9 cellular contexts compared by ENCODE assay signal in genomic region chr19:39363909-39364457, GRCh38. TPM values are rescaled to one million over a fixed set of nuclear protein-coding genes. Genes with fewer than 3 reads are reported as not detected.
DNase-seq lines count a peak whose midpoint lies in the region; ATAC-seq and TF ChIP-seq lines count a peak whose summit lies in the region.
"Had no signal": no experiment of that assay in that cellular context is flagged by ENCODE, and none has a peak within 500 bp of the region (broad histone marks: within the 10 kb centered on the region; RNA-seq: fewer than 3 reads in every experiment).

No MANE protein-coding gene starts in this region.

- intact Hi-C loops in A673 (cut with micrococcal nuclease; ENCODE audit: unreplicated experiment): no loop called here
- intact Hi-C loops in esophagus squamous epithelium (cut with DNase I): no loop called here

- no peaks in the 10 kb centered on the region for H3K27me3 ChIP-seq in A673 (replicated peaks; ENCODE audit: insufficient read depth, low read depth, low read length, poor library complexity)
- H3K27me3 ChIP-seq in esophagus squamous epithelium: no peaks in the 10 kb centered on the region

- DNase-seq in A673 (ENCODE audit: low spot score) (peak; percentile 47), NCI-H69 (lab: John Stamatoyannopoulos, UW) (peak; percentile 29), esophagus squamous epithelium (lab: John Stamatoyannopoulos, UW) (no peak), NCI-H2107 treated with DMSO at 0.1 percent for 48 hours (lab: John Stamatoyannopoulos, UW; ENCODE audit: unreplicated experiment) (no peak), SW480 (ENCODE audit: low spot score) (no peak), NCI-H748 (lab: John Stamatoyannopoulos, UW; ENCODE audit: unreplicated experiment) (no peak)

- no peaks in the 10 kb centered on the region for H3K9me3 Mint-ChIP-seq in nephron
- H3K9me3 Mint-ChIP-seq: neural crest cell had no signal

- no peak overlapping the region for H3K4me3 ChIP-seq in A673 (ENCODE audit: low read depth, low read length, poor library complexity, severe bottlenecking)
- H3K4me3 ChIP-seq in esophagus squamous epithelium: no peak overlapping the region

- H3K36me3 ChIP-seq in A673 (ENCODE audit: insufficient read depth, low read length, poor library complexity, severe bottlenecking): peaks cover 34% of the 10 kb centered on the region
- peaks cover 7 to 99% (median 17%) of the 10 kb centered on the region in 3 donors for H3K36me3 ChIP-seq in esophagus squamous epithelium

- POLR2A ChIA-PET in A673 (lab: Charles Lee; ENCODE audit: low non-redundant PET): no interaction called here

- CTCF ChIA-PET in A673 (lab: Charles Lee): no interaction called here

- TF ChIP-seq CTCF in A673 (conservative IDR thresholded peaks at IDR 0.05; ENCODE audit: low read depth, low read length) (no peak), esophagus squamous epithelium (IDR thresholded peaks at IDR 0.05) (no peak), nephron (IDR thresholded peaks at IDR 0.05; ENCODE audit: unreplicated experiment in 3 of 3) (no peak)

- no peak for ATAC-seq in HG03159 (IDR thresholded peaks at IDR 0.05; ENCODE audit: unreplicated experiment)

- H3K27ac Mint-ChIP-seq in nephron: peak overlapping the region; percentile 79 to 90 (median 87)

- no TSS peak for BruUV-seq in A673 (replicated peaks; lab: Mats Ljungman, UMichigan)

- 53 to 54% methylated on average over 2 to 3 of the region's 5 CpGs for WGBS in esophagus squamous epithelium, 2 donors

- peaks cover 16% of the 10 kb centered on the region for H3K4me1 ChIP-seq in A673 (ENCODE audit: insufficient read depth, low read length, poor library complexity, severe bottlenecking)
- H3K4me1 ChIP-seq in esophagus squamous epithelium: peaks cover 0 to 51% (median 6%) of the 10 kb centered on the region in 3 donors

- H3K9me3 ChIP-seq in A673 (ENCODE audit: low read depth, low read length, poor library complexity, severe bottlenecking): no peaks in the 10 kb centered on the region
- no peaks in the 10 kb centered on the region for H3K9me3 ChIP-seq in esophagus squamous epithelium

- H3K4me1 Mint-ChIP-seq in nephron: peaks cover 18% of the 10 kb centered on the region
- H3K4me1 Mint-ChIP-seq: neural crest cell had no signal

- H3K27me3 Mint-ChIP-seq in nephron (ENCODE audit: low read depth): peaks cover 3% of the 10 kb centered on the region

- no peak overlapping the region for H3K4me3 Mint-ChIP-seq in nephron
- H3K4me3 Mint-ChIP-seq: neural crest cell had no signal

- TF ChIP-seq POLR2A in esophagus squamous epithelium (IDR thresholded peaks at IDR 0.05): no peak

- H3K36me3 Mint-ChIP-seq in nephron (ENCODE audit: low read depth): peaks cover 68% of the 10 kb centered on the region

- H3K27ac ChIP-seq in A673 (ENCODE audit: low read depth, low read length, poor library complexity, severe bottlenecking) (peak overlapping the region; percentile 59), esophagus squamous epithelium (peak overlapping the region; percentile 40 to 88 (median 77))

RNA-seq across cellular contexts. Expression of gene SAMD4B, which starts 21.8 kb away (rescaled TPM):
- total RNA-seq in A673 (2021): 157 and 168 TPM in 2 replicates
- total RNA-seq in esophagus squamous epithelium: 100 to 1,000 TPM in 1 of 4 donors, 10 to 100 TPM in 3; 49.1 to 131 (median 75.2) TPM

RNA-seq across cellular contexts. Expression of gene PAF1, which starts 26.9 kb away (rescaled TPM):
- total RNA-seq in A673 (2021): 70.2 and 73.3 TPM in 2 replicates
- total RNA-seq in esophagus squamous epithelium: 10 to 100 TPM; 35.4 to 53.6 (median 38.1) TPM

RNA-seq across cellular contexts. Expression of gene MED29, which starts 27.2 kb away (rescaled TPM):
- total RNA-seq in A673 (2021) (37.1 and 41.9 TPM in 2 replicates), esophagus squamous epithelium (10 to 100 TPM; 11.8 to 20.1 (median 16.5) TPM)

RNA-seq across cellular contexts. Expression of gene GMFG, which starts 28.1 kb away (rescaled TPM):
- total RNA-seq in A673 (2021) (0.55 TPM in 1 of 2 replicates, not detected in the other), esophagus squamous epithelium (10 to 100 TPM in 1 of 4 donors, 1 to 10 TPM in 3; 1.9 to 15.8 (median 4.5) TPM)

RNA-seq across cellular contexts. Expression of gene ZFP36, which starts 42.7 kb away (rescaled TPM):
- total RNA-seq in A673 (2021): 7.1 and 8.1 TPM in 2 replicates
- total RNA-seq in esophagus squamous epithelium: 100 to 1,000 TPM in 3 of 4 donors, 10 to 100 TPM in 1; 72.1 to 230 (median 121) TPM

Comparison
In these comparisons a context has a peak if more than half of its experiments do, and no peak if none do; other contexts are left out.
1. DNase-seq: peak in A673 (single experiment) and NCI-H69 (single experiment); none in esophagus squamous epithelium (single experiment), NCI-H2107 treated with DMSO at 0.1 percent for 48 hours (single experiment), SW480 (single experiment) and NCI-H748 (single experiment).